In genomic region chr1:86207323-86207722, GRCh38 we compare ENCODE assay signal across 14 cellular contexts. TPM values are rescaled to one million over a fixed set of nuclear protein-coding genes. Genes with fewer than 3 reads are reported as not detected.
A peak's percentile ranks its signal among the peaks of the same experiment; 100 is the strongest.
DNase-seq lines count a peak whose midpoint lies in the region.
"Had no signal": no experiment of that assay in that cellular context is flagged by ENCODE, and none has a peak within 500 bp of the region (broad histone marks: within the 10 kb centered on the region; RNA-seq: fewer than 3 reads in every experiment).

No MANE protein-coding gene starts in this region.

- H3K27ac ChIP-seq in CD8-positive, alpha-beta memory T cell (ENCODE audit: low read depth, low read length): no peak overlapping the region
- H3K27ac ChIP-seq: upper lobe of left lung had no signal

- peaks cover 0 to 3% of the 10 kb centered on the region in 2 donors for H3K27me3 Mint-ChIP-seq in CD8-positive, alpha-beta memory T cell

- DNase-seq in NCI-H1417 (lab: John Stamatoyannopoulos, UW): peak in 2 of 3 experiments; percentile 7 to 89
- no peak for DNase-seq in NCI-H1417 treated with DMSO at 0.1 percent for 48 hours (lab: John Stamatoyannopoulos, UW)
- peak; percentile 17 for DNase-seq in NCI-H345 treated with DMSO at 0.1 percent for 48 hours (lab: John Stamatoyannopoulos, UW; ENCODE audit: unreplicated experiment)
- DNase-seq in fibroblast of gingiva (ENCODE audit: low read depth): peak; percentile 30
- DNase-seq in skeletal muscle cell (ENCODE audit: low read depth): peak; percentile 99
- DNase-seq in NCI-H748 treated with DMSO at 0.1 percent for 48 hours (lab: John Stamatoyannopoulos, UW): no peak
- DNase-seq in stimulated activated CD4-positive, alpha-beta T cell treated with anti-CD3 and anti-CD28 coated beads, Interleukin-4, amount 100 ng/mL, for 1 hour: no peak
- DNase-seq in CD8-positive, alpha-beta memory T cell: no peak
- DNase-seq: 8988T; activated CD8-positive, alpha-beta T cell treated with anti-CD3 and anti-CD28 coated beads, Interleukin-2, amount 10 ng/mL, durations not matched to agents 7 days and 5 days; NCI-H1092; SHP77 treated with DMSO at 0.1 percent for 48 hours; upper lobe of left lung had no signal

- H3K36me3 Mint-ChIP-seq in CD8-positive, alpha-beta memory T cell: no peaks in the 10 kb centered on the region

- H3K9me3 Mint-ChIP-seq in CD8-positive, alpha-beta memory T cell: peaks cover 0 to 2% (median 0%) of the 10 kb centered on the region in 5 donors
- H3K9me3 Mint-ChIP-seq: neural crest cell had no signal

- POLR2A ChIA-PET in CD8-positive, alpha-beta memory T cell (lab: Charles Lee): no interaction called here

- H3K4me1 Mint-ChIP-seq in CD8-positive, alpha-beta memory T cell: no peaks in the 10 kb centered on the region
- H3K4me1 Mint-ChIP-seq: neural crest cell had no signal

- H3K4me3 ChIP-seq in skeletal muscle cell (ENCODE audit: low read depth, low read length): no peak overlapping the region
- no peak overlapping the region for H3K4me3 ChIP-seq in CD8-positive, alpha-beta memory T cell (ENCODE audit: low read length)
- H3K4me3 ChIP-seq: upper lobe of left lung had no signal

- no peaks in the 10 kb centered on the region for H3K27me3 ChIP-seq in CD8-positive, alpha-beta memory T cell (ENCODE audit: insufficient read depth, low read length, poor library complexity, severe bottlenecking)
- H3K27me3 ChIP-seq: upper lobe of left lung had no signal

- H3K4me1 ChIP-seq in CD8-positive, alpha-beta memory T cell (ENCODE audit: insufficient read depth, low read length): no peaks in the 10 kb centered on the region
- H3K4me1 ChIP-seq: upper lobe of left lung had no signal

- no peaks in the 10 kb centered on the region for H3K36me3 ChIP-seq in CD8-positive, alpha-beta memory T cell (ENCODE audit: insufficient read depth, low read length)
- H3K36me3 ChIP-seq: upper lobe of left lung had no signal

- CTCF ChIA-PET in CD8-positive, alpha-beta memory T cell (lab: Charles Lee): no interaction called here

- H3K9me3 ChIP-seq in CD8-positive, alpha-beta memory T cell (ENCODE audit: low read length): no peaks in the 10 kb centered on the region
- H3K9me3 ChIP-seq: upper lobe of left lung had no signal

- H3K4me3 Mint-ChIP-seq in CD8-positive, alpha-beta memory T cell: no peak overlapping the region
- H3K4me3 Mint-ChIP-seq: activated CD8-positive, alpha-beta T cell treated with anti-CD3 and anti-CD28 coated beads, Interleukin-2, amount 10 ng/mL, durations not matched to agents 7 days and 5 days; neural crest cell had no signal

- H3K27ac Mint-ChIP-seq in CD8-positive, alpha-beta memory T cell: no peak overlapping the region
- H3K27ac Mint-ChIP-seq: activated CD8-positive, alpha-beta T cell treated with anti-CD3 and anti-CD28 coated beads, Interleukin-2, amount 10 ng/mL, durations not matched to agents 7 days and 5 days had no signal

RNA-seq across cellular contexts. Expression of gene COL24A1, which starts 50.8 kb away (rescaled TPM):
- not detected for total RNA-seq in CD8-positive, alpha-beta memory T cell
- polyA plus RNA-seq in CD8-positive, alpha-beta memory T cell: not detected
- total RNA-seq: activated CD8-positive, alpha-beta T cell treated with anti-CD3 and anti-CD28 coated beads, Interleukin-2, amount 10 ng/mL, durations not matched to agents 7 days and 5 days had no signal

Comparison
In these comparisons a context has a peak if more than half of its experiments do, and no peak if none do; other contexts are left out.
1. DNase-seq: peak in NCI-H1417 (2 of 3), NCI-H345 treated with DMSO at 0.1 percent for 48 hours (single experiment), fibroblast of gingiva (single experiment) and skeletal muscle cell (single experiment); none in NCI-H1417 treated with DMSO at 0.1 percent for 48 hours (single experiment), NCI-H748 treated with DMSO at 0.1 percent for 48 hours (single experiment), stimulated activated CD4-positive, alpha-beta T cell treated with anti-CD3 and anti-CD28 coated beads, Interleukin-4, amount 100 ng/mL, for 1 hour (single experiment) and CD8-positive, alpha-beta memory T cell (0 of 5).